In the genomic region with DNA sequence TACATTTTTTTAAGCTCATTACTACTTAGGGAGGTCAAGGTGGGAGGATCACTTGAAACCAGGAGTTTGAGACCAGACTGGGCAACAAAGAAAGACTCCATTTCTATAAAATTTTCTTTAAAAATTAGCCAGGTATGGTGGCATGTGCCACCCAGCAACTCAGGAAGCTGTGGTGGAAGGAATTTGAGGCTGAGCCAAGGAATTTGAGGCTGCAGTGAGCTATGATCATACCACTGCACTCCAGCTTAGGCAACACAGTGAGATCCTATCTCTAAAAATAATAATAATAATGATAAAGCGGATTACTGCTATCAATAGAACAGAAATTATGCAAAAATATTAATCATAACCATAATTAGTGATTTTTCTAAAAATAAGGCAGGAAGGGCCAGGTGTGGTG, we compare ENCODE assay signal across 20 cellular contexts.
"Had no signal": no experiment of that assay in that cellular context is flagged by ENCODE, and none has a peak within 500 bp of the region (broad histone marks: within the 10 kb centered on the region; RNA-seq: fewer than 3 reads in every experiment).

No MANE protein-coding gene starts in this region.

- H3K4me3 ChIP-seq: coronary artery, esophagus squamous epithelium, right atrium auricular region, skin epidermis, transverse colon had no signal

- DNase-seq: activated B cell treated with CpG ODN at 0.5 μM for 24 hours; activated CD4-positive, alpha-beta T cell treated with anti-CD3 and anti-CD28 coated beads for 48 hours; activated CD8-positive, alpha-beta memory T cell treated with anti-CD3 and anti-CD28 coated beads, Interleukin-2, amount 50 U/mL, for 48 hours; activated gamma-delta T cell; activated T-cell treated with anti-CD3 and anti-CD28 coated beads, Interleukin-2, amount 50 U/mL, for 72 hours; amniotic stem cell; esophagus squamous epithelium; hypothalamus; mesendoderm; stimulated activated CD4-positive, alpha-beta T cell treated with anti-CD3 and anti-CD28 coated beads, Interleukin-15, amount 100 ng/mL, for 24 hours; stimulated activated CD4-positive, alpha-beta T cell treated with anti-CD3 and anti-CD28 coated beads, Interleukin-4, amount 100 ng/mL, for 1 hour; stimulated activated naive CD4-positive, alpha-beta T cell treated with Interleukin-2 at 50 U/mL for 16 hours; substantia nigra; transverse colon had no signal

- FAIRE-seq: TTC549 had no signal

- ATAC-seq: activated naive CD4-positive, alpha-beta T cell treated with anti-CD3 and anti-CD28 coated beads, Interleukin-2, amount 50 U/mL, for 72 hours; activated T-cell treated with anti-CD3 and anti-CD28 coated beads, Interleukin-2, amount 50 U/mL, for 72 hours; natural killer cell treated with Interleukin-12 subunit alpha and Interleukin-12 subunit beta and Interleukin-15 and Interleukin-18, amount 100 ng/mL, for 72 hours had no signal
